Comparison of ENCODE assay signal across 1 cellular context in the genomic region with DNA sequence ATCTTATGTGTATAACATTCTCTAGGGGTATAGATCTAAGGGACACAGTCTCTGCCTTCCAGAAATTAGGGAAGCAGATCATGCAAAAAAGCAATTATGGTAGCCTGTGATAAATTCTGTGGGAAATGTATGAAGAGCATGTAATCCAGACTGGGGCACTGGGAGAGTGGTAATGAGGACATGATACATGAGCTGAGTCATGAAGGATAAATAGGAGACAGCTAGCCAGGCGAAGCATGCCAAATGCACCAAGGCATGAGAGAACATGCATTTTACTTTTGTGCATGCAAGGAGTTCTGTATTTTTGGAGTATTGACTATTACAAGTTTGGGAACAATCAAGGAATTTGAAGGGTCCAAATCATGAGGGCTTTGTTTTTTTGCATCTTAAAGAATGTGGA.
TF ChIP-seq lines count a peak whose summit lies in the region.

No MANE protein-coding gene starts in this region.

TF ChIP-seq in GM23338, 12 proteins besides CTCF, POLR2A, EP300 and RAD21 (continued from another document):
- TF ChIP-seq, protein P1, sequence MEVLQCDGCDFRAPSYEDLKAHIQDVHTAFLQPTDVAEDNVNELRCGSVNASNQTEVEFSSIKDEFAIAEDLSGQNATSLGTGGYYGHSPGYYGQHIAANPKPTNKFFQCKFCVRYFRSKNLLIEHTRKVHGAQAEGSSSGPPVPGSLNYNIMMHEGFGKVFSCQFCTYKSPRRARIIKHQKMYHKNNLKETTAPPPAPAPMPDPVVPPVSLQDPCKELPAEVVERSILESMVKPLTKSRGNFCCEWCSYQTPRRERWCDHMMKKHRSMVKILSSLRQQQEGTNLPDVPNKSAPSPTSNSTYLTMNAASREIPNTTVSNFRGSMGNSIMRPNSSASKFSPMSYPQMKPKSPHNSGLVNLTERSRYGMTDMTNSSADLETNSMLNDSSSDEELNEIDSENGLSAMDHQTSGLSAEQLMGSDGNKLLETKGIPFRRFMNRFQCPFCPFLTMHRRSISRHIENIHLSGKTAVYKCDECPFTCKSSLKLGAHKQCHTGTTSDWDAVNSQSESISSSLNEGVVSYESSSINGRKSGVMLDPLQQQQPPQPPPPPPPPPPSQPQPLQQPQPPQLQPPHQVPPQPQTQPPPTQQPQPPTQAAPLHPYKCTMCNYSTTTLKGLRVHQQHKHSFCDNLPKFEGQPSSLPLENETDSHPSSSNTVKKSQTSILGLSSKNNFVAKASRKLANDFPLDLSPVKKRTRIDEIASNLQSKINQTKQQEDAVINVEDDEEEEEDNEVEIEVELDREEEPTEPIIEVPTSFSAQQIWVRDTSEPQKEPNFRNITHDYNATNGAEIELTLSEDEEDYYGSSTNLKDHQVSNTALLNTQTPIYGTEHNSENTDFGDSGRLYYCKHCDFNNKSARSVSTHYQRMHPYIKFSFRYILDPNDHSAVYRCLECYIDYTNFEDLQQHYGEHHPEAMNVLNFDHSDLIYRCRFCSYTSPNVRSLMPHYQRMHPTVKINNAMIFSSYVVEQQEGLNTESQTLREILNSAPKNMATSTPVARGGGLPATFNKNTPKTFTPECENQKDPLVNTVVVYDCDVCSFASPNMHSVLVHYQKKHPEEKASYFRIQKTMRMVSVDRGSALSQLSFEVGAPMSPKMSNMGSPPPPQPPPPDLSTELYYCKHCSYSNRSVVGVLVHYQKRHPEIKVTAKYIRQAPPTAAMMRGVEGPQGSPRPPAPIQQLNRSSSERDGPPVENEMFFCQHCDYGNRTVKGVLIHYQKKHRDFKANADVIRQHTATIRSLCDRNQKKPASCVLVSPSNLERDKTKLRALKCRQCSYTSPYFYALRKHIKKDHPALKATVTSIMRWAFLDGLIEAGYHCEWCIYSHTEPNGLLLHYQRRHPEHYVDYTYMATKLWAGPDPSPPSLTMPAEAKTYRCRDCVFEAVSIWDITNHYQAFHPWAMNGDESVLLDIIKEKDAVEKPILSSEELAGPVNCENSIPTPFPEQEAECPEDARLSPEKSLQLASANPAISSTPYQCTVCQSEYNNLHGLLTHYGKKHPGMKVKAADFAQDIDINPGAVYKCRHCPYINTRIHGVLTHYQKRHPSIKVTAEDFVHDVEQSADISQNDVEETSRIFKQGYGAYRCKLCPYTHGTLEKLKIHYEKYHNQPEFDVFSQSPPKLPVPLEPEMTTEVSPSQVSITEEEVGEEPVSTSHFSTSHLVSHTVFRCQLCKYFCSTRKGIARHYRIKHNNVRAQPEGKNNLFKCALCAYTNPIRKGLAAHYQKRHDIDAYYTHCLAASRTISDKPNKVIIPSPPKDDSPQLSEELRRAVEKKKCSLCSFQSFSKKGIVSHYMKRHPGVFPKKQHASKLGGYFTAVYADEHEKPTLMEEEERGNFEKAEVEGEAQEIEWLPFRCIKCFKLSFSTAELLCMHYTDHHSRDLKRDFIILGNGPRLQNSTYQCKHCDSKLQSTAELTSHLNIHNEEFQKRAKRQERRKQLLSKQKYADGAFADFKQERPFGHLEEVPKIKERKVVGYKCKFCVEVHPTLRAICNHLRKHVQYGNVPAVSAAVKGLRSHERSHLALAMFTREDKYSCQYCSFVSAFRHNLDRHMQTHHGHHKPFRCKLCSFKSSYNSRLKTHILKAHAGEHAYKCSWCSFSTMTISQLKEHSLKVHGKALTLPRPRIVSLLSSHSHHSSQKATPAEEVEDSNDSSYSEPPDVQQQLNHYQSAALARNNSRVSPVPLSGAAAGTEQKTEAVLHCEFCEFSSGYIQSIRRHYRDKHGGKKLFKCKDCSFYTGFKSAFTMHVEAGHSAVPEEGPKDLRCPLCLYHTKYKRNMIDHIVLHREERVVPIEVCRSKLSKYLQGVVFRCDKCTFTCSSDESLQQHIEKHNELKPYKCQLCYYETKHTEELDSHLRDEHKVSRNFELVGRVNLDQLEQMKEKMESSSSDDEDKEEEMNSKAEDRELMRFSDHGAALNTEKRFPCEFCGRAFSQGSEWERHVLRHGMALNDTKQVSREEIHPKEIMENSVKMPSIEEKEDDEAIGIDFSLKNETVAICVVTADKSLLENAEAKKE (CRISPR knock-in tag; IDR thresholded peaks at IDR 0.05), result no peak
TF ChIP-seq in GM23338: peak in this region for 0.
